ENCODE assay signal across 16 cellular contexts in genomic region chr1:20728371-20729154, GRCh38. TPM values are rescaled to one million over a fixed set of nuclear protein-coding genes. Genes with fewer than 3 reads are reported as not detected.
A peak's percentile ranks its signal among the peaks of the same experiment; 100 is the strongest.
DNase-seq lines count a peak whose midpoint lies in the region; ATAC-seq and TF ChIP-seq lines count a peak whose summit lies in the region.
"Had no signal": no experiment of that assay in that cellular context is flagged by ENCODE, and none has a peak within 500 bp of the region (broad histone marks: within the 10 kb centered on the region; RNA-seq: fewer than 3 reads in every experiment).

No MANE protein-coding gene starts in this region.

- H3K4me1 Mint-ChIP-seq in Caco-2 (ENCODE audit: low read depth, unreplicated experiment) = peaks cover 13% of the 10 kb centered on the region
- peaks cover 28% of the 10 kb centered on the region for H3K4me1 Mint-ChIP-seq in GM23338
- H3K4me1 Mint-ChIP-seq in chondrocyte (ENCODE audit: low read depth) = peaks cover 16% of the 10 kb centered on the region

- no peak overlapping the region for H2AFZ ChIP-seq in GM23338

- POLR2A ChIA-PET in Caco-2 (lab: Charles Lee) = no interaction called here

- no TSS peak for BruUV-seq in Caco-2 (replicated peaks; lab: Mats Ljungman, UMichigan)

- no peaks in the 10 kb centered on the region for H3K79me2 ChIP-seq in GM23338 (replicated peaks; ENCODE audit: insufficient read depth)

- WGBS in ovary, 3 donors = 70 to 85% (median 77%) methylated on average over 9 of the region's 9 CpGs

- H3K4me1 ChIP-seq in Caco-2 = 0 out of 2 replicates have a peak, but pooled peaks cover 3% of the 10 kb centered on the region
- peaks cover 38% of the 10 kb centered on the region for H3K4me1 ChIP-seq in GM23338 (ENCODE audit: insufficient read depth)
- peaks cover 7% of the 10 kb centered on the region for H3K4me1 ChIP-seq in ovary (ENCODE audit: insufficient read depth)

- no peaks in the 10 kb centered on the region for H3K9me2 ChIP-seq in GM23338 (ENCODE audit: insufficient read depth)

- H3K9me3 Mint-ChIP-seq in Caco-2 (ENCODE audit: unreplicated experiment) = no peaks in the 10 kb centered on the region
- H3K9me3 Mint-ChIP-seq in GM23338 = no peaks in the 10 kb centered on the region
- no peaks in the 10 kb centered on the region for H3K9me3 Mint-ChIP-seq in chondrocyte (ENCODE audit: low read depth)

- DNase-seq in Caco-2 (peak in 1 of 2 experiments; percentile 60), GM23338 (ENCODE audit: low spot score) (no peak), chondrocyte (ENCODE audit: low spot score) (peak; percentile 46), ovary (peak in 3 of 5 donors; percentile 3 to 30 (median 13)), SW480 (ENCODE audit: low spot score) (no peak), NCI-H2196 treated with DMSO at 0.1 percent for 48 hours (lab: John Stamatoyannopoulos, UW; ENCODE audit: unreplicated experiment) (no peak), NCI-H2196 (lab: John Stamatoyannopoulos, UW; ENCODE audit: unreplicated experiment) (no peak)
- DNase-seq: anterior cingulate cortex; cerebellar nuclear complex; Karpas-422; midbrain; NCI-H1105 treated with DMSO at 0.1 percent for 48 hours; NCI-H2171 treated with DMSO at 0.1 percent for 48 hours; sigmoid colon; stimulated activated CD4-positive, alpha-beta T cell treated with anti-CD3 and anti-CD28 coated beads, Interleukin-1b, Interleukin-23, amount 100 ng/mL, for 48 hours had no signal

- H3K27ac ChIP-seq in GM23338 (ENCODE audit: low read depth) = no peak overlapping the region
- no peak overlapping the region for H3K27ac ChIP-seq in ovary
- H3K27ac ChIP-seq: HL-60, sigmoid colon had no signal

- H3K4me2 ChIP-seq in GM23338 = peak overlapping the region; percentile 75

- H3K27me3 Mint-ChIP-seq in Caco-2 (ENCODE audit: insufficient read depth, unreplicated experiment) (no peaks in the 10 kb centered on the region), GM23338 (ENCODE audit: insufficient read depth, low read depth, poor library complexity) (peaks cover 28% of the 10 kb centered on the region), chondrocyte (ENCODE audit: low read depth) (peaks cover 4% of the 10 kb centered on the region)

- CTCF ChIA-PET in Caco-2 (lab: Charles Lee) = no interaction called here

- H3F3A ChIP-seq in GM23338 (replicated peaks; ENCODE audit: low read depth) = peaks cover 14% of the 10 kb centered on the region; the same call in 1 of the 2 replicates

- H3K4me3 ChIP-seq in Caco-2 (ENCODE audit: low read depth, low read length) (no peak overlapping the region), GM23338 (peak overlapping the region; percentile 47), ovary (no peak overlapping the region)
- H3K4me3 ChIP-seq: sigmoid colon had no signal

- TF ChIP-seq POLR2A in ovary (IDR thresholded peaks at IDR 0.05) = no peak

- H3K27ac Mint-ChIP-seq in Caco-2 (ENCODE audit: unreplicated experiment) = peak overlapping the region; percentile 5
- no peak overlapping the region for H3K27ac Mint-ChIP-seq in GM23338
- no peak overlapping the region for H3K27ac Mint-ChIP-seq in chondrocyte (ENCODE audit: unreplicated experiment)

- no peak for TF ChIP-seq EP300 in ovary (IDR thresholded peaks at IDR 0.05)

- H3K36me3 ChIP-seq in Caco-2 (ENCODE audit: control insufficient read depth, insufficient read depth, low read length) (no peaks in the 10 kb centered on the region), GM23338 (ENCODE audit: insufficient read depth) (no peaks in the 10 kb centered on the region), ovary (no peaks in the 10 kb centered on the region)
- H3K36me3 ChIP-seq: sigmoid colon had no signal

- H3K4me3 Mint-ChIP-seq in Caco-2 (ENCODE audit: unreplicated experiment) = no peak overlapping the region
- peak overlapping the region; percentile 37; the same call in 2 of the 3 replicates for H3K4me3 Mint-ChIP-seq in GM23338
- no peak overlapping the region for H3K4me3 Mint-ChIP-seq in chondrocyte (ENCODE audit: unreplicated experiment)

- H3K9me3 ChIP-seq in Caco-2 (no peaks in the 10 kb centered on the region), ovary (no peaks in the 10 kb centered on the region)
- H3K9me3 ChIP-seq: sigmoid colon had no signal

- intact Hi-C loops in Caco-2 (cut with micrococcal nuclease; ENCODE audit: unreplicated experiment) (no loop called here), ovary (cut with DNase I) (no loop called here)

- no peaks in the 10 kb centered on the region; the same call in 1 of the 2 replicates for H4K20me1 ChIP-seq in GM23338 (replicated peaks; ENCODE audit: insufficient read depth)

- ATAC-seq in GM23338 = no peak

- H3K36me3 Mint-ChIP-seq in Caco-2 (ENCODE audit: insufficient read depth, unreplicated experiment) (peaks cover 24% of the 10 kb centered on the region), GM23338 (ENCODE audit: low read depth) (no peaks in the 10 kb centered on the region), chondrocyte (ENCODE audit: low read depth) (no peaks in the 10 kb centered on the region)

- TF ChIP-seq CTCF in Caco-2 (IDR thresholded peaks at IDR 0.05; ENCODE audit: insufficient read depth in 1 of 2, low read depth in 1 of 2, low read length in 1 of 2, severe bottlenecking in 1 of 2, unreplicated experiment in 1 of 2) (no peak), GM23338 (conservative IDR thresholded peaks at IDR 0.05; ENCODE audit: low read depth in 2 of 2) (no peak), chondrocyte (IDR thresholded peaks at IDR 0.05) (no peak), ovary (IDR thresholded peaks at IDR 0.05) (no peak)

- H3K27me3 ChIP-seq in Caco-2 (replicated peaks; ENCODE audit: control insufficient read depth, insufficient read depth, low read length) (no peaks in the 10 kb centered on the region), GM23338 (ENCODE audit: insufficient read depth) (peaks cover 30% of the 10 kb centered on the region), ovary (no peaks in the 10 kb centered on the region)

TF ChIP-seq in GM23338, 12 proteins besides CTCF, POLR2A, EP300 and RAD21 (continues in another document):
- TF ChIP-seq CREB1 (CRISPR knock-in tag; IDR thresholded peaks at IDR 0.05; ENCODE audit: low read depth) (no peak), POLR2AphosphoS5 (IDR thresholded peaks at IDR 0.05; ENCODE audit: low read depth) (no peak), EZH2phosphoT487 (IDR thresholded peaks at IDR 0.05; ENCODE audit: unreplicated experiment) (no peak), ETS1 (IDR thresholded peaks at IDR 0.05) (no peak), ZNF331 (CRISPR knock-in tag; IDR thresholded peaks at IDR 0.05; ENCODE audit: low read depth) (no peak), STAT1 (IDR thresholded peaks at IDR 0.05; ENCODE audit: unreplicated experiment) (no peak), NANOG (IDR thresholded peaks at IDR 0.05; ENCODE audit: borderline replicate concordance) (no peak)
- TF ChIP-seq, protein P1, sequence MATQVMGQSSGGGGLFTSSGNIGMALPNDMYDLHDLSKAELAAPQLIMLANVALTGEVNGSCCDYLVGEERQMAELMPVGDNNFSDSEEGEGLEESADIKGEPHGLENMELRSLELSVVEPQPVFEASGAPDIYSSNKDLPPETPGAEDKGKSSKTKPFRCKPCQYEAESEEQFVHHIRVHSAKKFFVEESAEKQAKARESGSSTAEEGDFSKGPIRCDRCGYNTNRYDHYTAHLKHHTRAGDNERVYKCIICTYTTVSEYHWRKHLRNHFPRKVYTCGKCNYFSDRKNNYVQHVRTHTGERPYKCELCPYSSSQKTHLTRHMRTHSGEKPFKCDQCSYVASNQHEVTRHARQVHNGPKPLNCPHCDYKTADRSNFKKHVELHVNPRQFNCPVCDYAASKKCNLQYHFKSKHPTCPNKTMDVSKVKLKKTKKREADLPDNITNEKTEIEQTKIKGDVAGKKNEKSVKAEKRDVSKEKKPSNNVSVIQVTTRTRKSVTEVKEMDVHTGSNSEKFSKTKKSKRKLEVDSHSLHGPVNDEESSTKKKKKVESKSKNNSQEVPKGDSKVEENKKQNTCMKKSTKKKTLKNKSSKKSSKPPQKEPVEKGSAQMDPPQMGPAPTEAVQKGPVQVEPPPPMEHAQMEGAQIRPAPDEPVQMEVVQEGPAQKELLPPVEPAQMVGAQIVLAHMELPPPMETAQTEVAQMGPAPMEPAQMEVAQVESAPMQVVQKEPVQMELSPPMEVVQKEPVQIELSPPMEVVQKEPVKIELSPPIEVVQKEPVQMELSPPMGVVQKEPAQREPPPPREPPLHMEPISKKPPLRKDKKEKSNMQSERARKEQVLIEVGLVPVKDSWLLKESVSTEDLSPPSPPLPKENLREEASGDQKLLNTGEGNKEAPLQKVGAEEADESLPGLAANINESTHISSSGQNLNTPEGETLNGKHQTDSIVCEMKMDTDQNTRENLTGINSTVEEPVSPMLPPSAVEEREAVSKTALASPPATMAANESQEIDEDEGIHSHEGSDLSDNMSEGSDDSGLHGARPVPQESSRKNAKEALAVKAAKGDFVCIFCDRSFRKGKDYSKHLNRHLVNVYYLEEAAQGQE (IDR thresholded peaks at IDR 0.05; ENCODE audit: unreplicated experiment) = no peak

RNA-seq across cellular contexts. Expression of gene SH2D5, which starts 3.9 kb away (rescaled TPM):
- total RNA-seq in Caco-2 (2022) (2.8 and 3.5 TPM in 2 replicates), chondrocyte (0.15 to 1.1 TPM (median 0.75 TPM) in 3 replicates), ovary (1 to 10 TPM in 2 of 7 donors, under 1 TPM in 4, not detected in 1; 0.43 to 1.8 (median 0.77) TPM)
- 24.8 and 29.2 TPM in 2 replicates for total RNA-seq in GM23338 (2014; rRNA removed; shearing (Covaris generic))
- polyA plus RNA-seq in GM23338 (2016; fragmentation: Nextera tagmentation; extraction: Ambion mirVana) (4.6 and 5.0 TPM in 2 replicates), ovary (under 1 TPM; 0.15 TPM)

RNA-seq across cellular contexts. Expression of gene KIF17, which starts 10.8 kb away (rescaled TPM):
- total RNA-seq in Caco-2 (2022) = 1.3 and 1.5 TPM in 2 replicates
- total RNA-seq in GM23338 (2014; rRNA removed; shearing (Covaris generic)) = 13.3 and 18.6 TPM in 2 replicates
- polyA plus RNA-seq in GM23338 (2016; fragmentation: Nextera tagmentation; extraction: Ambion mirVana) = 5.9 and 7.4 TPM in 2 replicates
- 0.51 to 1.3 TPM (median 0.95 TPM) in 3 replicates for total RNA-seq in chondrocyte
- total RNA-seq in ovary = 1 to 10 TPM in 4 of 7 donors, under 1 TPM in 3; 0.56 to 6.2 (median 2.2) TPM
- 1 to 10 TPM in 1 of 2 donors, under 1 TPM in 1; 1.00 to 2.2 TPM for polyA plus RNA-seq in ovary

RNA-seq across cellular contexts. Expression of gene HP1BP3, which starts 58.5 kb away (rescaled TPM):
- total RNA-seq in Caco-2 (2022) (222 and 240 TPM in 2 replicates), chondrocyte (182 to 225 TPM (median 182 TPM) in 3 replicates), ovary (100 to 1,000 TPM; 184 to 260 (median 211) TPM)
- total RNA-seq in GM23338 (2014; rRNA removed; shearing (Covaris generic)) = 85.5 and 89.1 TPM in 2 replicates
- polyA plus RNA-seq in GM23338 (2016; fragmentation: Nextera tagmentation; extraction: Ambion mirVana) (112 and 117 TPM in 2 replicates), ovary (100 to 1,000 TPM; 162 to 302 TPM)

Comparison
In these comparisons a context has a peak if more than half of its experiments do, and no peak if none do; other contexts are left out.
1. DNase-seq: peak in chondrocyte (single experiment) and ovary (3 of 5); none in GM23338 (single experiment), SW480 (single experiment), NCI-H2196 treated with DMSO at 0.1 percent for 48 hours (single experiment) and NCI-H2196 (single experiment).